ENCODE assay signal across 12 cellular contexts in genomic region chr4:150176559-150176958, GRCh38.
DNase-seq lines count a peak whose midpoint lies in the region; TF ChIP-seq lines count a peak whose summit lies in the region.
"Had no signal": no experiment of that assay in that cellular context is flagged by ENCODE, and none has a peak within 500 bp of the region (broad histone marks: within the 10 kb centered on the region; RNA-seq: fewer than 3 reads in every experiment).

No MANE protein-coding gene starts in this region.

- intact Hi-C loops in PC-9 (cut with micrococcal nuclease; ENCODE audit: unreplicated experiment) (no loop called here), head of caudate nucleus (cut with DNase I) (no loop called here)

- DNase-seq in GM04504 (ENCODE audit: low read depth) (peak; percentile 74), RWPE1 (ENCODE audit: low spot score) (peak; percentile 49), fibroblast of the aortic adventitia (ENCODE audit: low read depth) (peak; percentile 98), retina (peak; percentile 37), PC-9 (no peak), NCI-H510A (lab: John Stamatoyannopoulos, UW) (no peak), head of caudate nucleus (no peak)
- DNase-seq: MV-4-11; naive B cell; NCI-H82; stimulated activated CD4-positive, alpha-beta T cell treated with anti-CD3 and anti-CD28 coated beads, Interleukin-12 subunit alpha, Interleukin-12 subunit beta, amount 100 ng/mL, for 4 hours; stimulated activated CD8-positive, alpha-beta memory T cell treated with anti-CD3 and anti-CD28 coated beads, Interleukin-4, amount 100 ng/mL, for 48 hours had no signal

- no peaks in the 10 kb centered on the region for H4K20me1 ChIP-seq in PC-9 (ENCODE audit: insufficient read depth)

- no peaks in the 10 kb centered on the region for H3K4me1 ChIP-seq in PC-9 (replicated peaks; ENCODE audit: insufficient read depth)

- H3F3A ChIP-seq in PC-9 (ENCODE audit: insufficient read depth, low read depth) = no peaks in the 10 kb centered on the region

- no peaks in the 10 kb centered on the region for H3K9me2 ChIP-seq in PC-9 (ENCODE audit: insufficient read depth)

- H3K4me3 ChIP-seq in fibroblast of the aortic adventitia (ENCODE audit: low read depth, low read length) (no peak overlapping the region), PC-9 (no peak overlapping the region)

- H3K79me2 ChIP-seq in PC-9 (ENCODE audit: low read depth) = no peaks in the 10 kb centered on the region

- no peak for TF ChIP-seq CTCF in RWPE1 (conservative IDR thresholded peaks at IDR 0.05; ENCODE audit: low read depth)
- no peak for TF ChIP-seq CTCF in fibroblast of the aortic adventitia (IDR thresholded peaks at IDR 0.05; ENCODE audit: insufficient read depth, low read length)
- no peak for TF ChIP-seq CTCF in PC-9 (conservative IDR thresholded peaks at IDR 0.05)

- peak overlapping the region; percentile 80 for H3K27ac ChIP-seq in RWPE1
- H3K27ac ChIP-seq in PC-9 = no peak overlapping the region

- no TSS peak for BruUV-seq in PC-9 (replicated peaks; lab: Mats Ljungman, UMichigan)

- POLR2A ChIA-PET in RWPE1 (lab: Yijun Ruan, JAX; ENCODE audit: low non-redundant PET) = no interaction called here
- POLR2A ChIA-PET in PC-9 (lab: Charles Lee; ENCODE audit: unreplicated experiment) = no interaction called here

- H3K4me2 ChIP-seq in PC-9 = no peak overlapping the region

- H3K27me3 ChIP-seq in PC-9 (ENCODE audit: insufficient read depth, low read depth) = no peaks in the 10 kb centered on the region

- H3K36me3 ChIP-seq in PC-9 (ENCODE audit: low read depth) = no peaks in the 10 kb centered on the region

- H2AFZ ChIP-seq in PC-9 = no peak overlapping the region

- H3K9me3 ChIP-seq in PC-9 (ENCODE audit: insufficient read depth, low read depth) = no peaks in the 10 kb centered on the region

- CTCF ChIA-PET in RWPE1 (lab: Yijun Ruan, JAX) = interaction anchor here (0.7 kb wide), 1 partner anchor 68 kb away, joined by 3 read pairs; no protein-coding TSS in a partner anchor
- CTCF ChIA-PET in PC-9 (lab: Charles Lee) = no interaction called here

Comparison
In these comparisons a context has a peak if more than half of its experiments do, and no peak if none do; other contexts are left out.
1. DNase-seq: peak in GM04504 (single experiment), RWPE1 (single experiment), fibroblast of the aortic adventitia (single experiment) and retina (single experiment); none in PC-9 (0 of 2), NCI-H510A (single experiment) and head of caudate nucleus (0 of 42).